ENCODE assay signal across 10 cellular contexts in the genomic region with DNA sequence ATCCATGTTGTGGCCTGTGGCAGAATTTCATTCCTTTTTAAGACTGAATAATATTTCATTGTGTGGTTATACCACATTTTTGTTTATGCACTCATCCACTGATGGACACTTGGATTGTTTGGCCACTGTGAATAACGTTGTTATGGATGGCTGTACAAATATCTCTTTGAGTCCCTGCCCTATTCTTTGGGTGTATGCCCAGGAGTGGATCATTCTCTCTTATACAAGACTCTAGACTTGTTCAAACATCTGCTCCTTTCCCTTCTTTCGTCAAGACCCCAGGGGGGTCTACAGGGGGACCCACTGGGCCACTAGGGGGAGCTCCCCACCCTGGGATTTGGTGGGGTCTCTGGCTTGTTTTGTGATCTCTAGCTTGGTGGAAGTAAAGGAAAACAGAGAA.
DNase-seq lines count a peak whose midpoint lies in the region; ATAC-seq and TF ChIP-seq lines count a peak whose summit lies in the region.
"Had no signal": no experiment of that assay in that cellular context is flagged by ENCODE, and none has a peak within 500 bp of the region (broad histone marks: within the 10 kb centered on the region; RNA-seq: fewer than 3 reads in every experiment).

No MANE protein-coding gene starts in this region.

- CTCF ChIA-PET in GM10248 (lab: Yijun Ruan, JAX), result interaction anchor here (0.6 to 2.3 kb wide), 15 partner anchors 9 to 399 kb away, joined by 3 to 8 read pairs (median 4); no protein-coding TSS in a partner anchor

- H4K20me1 ChIP-seq in osteoblast (ENCODE audit: insufficient read depth, low read length), result no peaks in the 10 kb centered on the region

- no peaks in the 10 kb centered on the region for H3K36me3 ChIP-seq in osteoblast (ENCODE audit: insufficient read depth, low read length)
- H3K36me3 ChIP-seq: uterus had no signal

- peaks cover 26% of the 10 kb centered on the region for H3K4me1 ChIP-seq in osteoblast (ENCODE audit: insufficient read depth, low read length)

- DNase-seq in GM10248 (ENCODE audit: extremely low spot score), result no peak
- peak; percentile 29 for DNase-seq in cerebellar cortex (ENCODE audit: low spot score)
- peak; percentile 73 for DNase-seq in osteoblast (ENCODE audit: insufficient read length, low spot score, missing footprints)
- no peak for DNase-seq in GOT3 (lab: John Stamatoyannopoulos, UW)
- no peak for DNase-seq in NCI-H510A (lab: John Stamatoyannopoulos, UW)
- DNase-seq: KG1, uterus had no signal

- POLR2A ChIA-PET in GM10248 (lab: Yijun Ruan, JAX), result no interaction called here

- H2AFZ ChIP-seq in osteoblast (ENCODE audit: low read length), result no peak overlapping the region

- H3K79me2 ChIP-seq in osteoblast (ENCODE audit: insufficient read depth, low read length), result no peaks in the 10 kb centered on the region

- TF ChIP-seq CTCF in GM10248 (IDR thresholded peaks at IDR 0.05; ENCODE audit: control extremely low read depth, extremely low read depth, low read depth, missing control alignments) (peak; percentile 60), LNCAP (IDR thresholded peaks at IDR 0.05) (peak; percentile 22; the same call in 1 of the 2 replicates), osteoblast (IDR thresholded peaks at IDR 0.05; ENCODE audit: extremely low read depth, low read depth, low read length) (peak; percentile 42)

- H3K4me2 ChIP-seq in osteoblast (ENCODE audit: insufficient read depth, low read length), result peak overlapping the region; percentile 40

- H3K4me3 ChIP-seq in osteoblast (ENCODE audit: insufficient read depth, low read length), result peak overlapping the region; percentile 27
- H3K4me3 ChIP-seq: uterus had no signal

- H3K27ac ChIP-seq in osteoblast (ENCODE audit: low read depth, low read length), result peak overlapping the region; percentile 70
- H3K27ac ChIP-seq: uterus had no signal

- no peaks in the 10 kb centered on the region for H3K27me3 ChIP-seq in osteoblast (ENCODE audit: insufficient read depth, low read length)
- H3K27me3 ChIP-seq: uterus had no signal

- no peak for ATAC-seq in GM18519 (IDR thresholded peaks at IDR 0.05; ENCODE audit: low FRiP score, unreplicated experiment)
- ATAC-seq: sciatic nerve had no signal

- H3K9me3 ChIP-seq in osteoblast (ENCODE audit: low read depth, low read length), result no peaks in the 10 kb centered on the region

Comparison
In these comparisons a context has a peak if more than half of its experiments do, and no peak if none do; other contexts are left out.
1. DNase-seq: peak in cerebellar cortex (single experiment) and osteoblast (single experiment); none in GM10248 (single experiment), GOT3 (single experiment) and NCI-H510A (single experiment).
2. Peak in every context shown above with its lines, with median percentiles within 50 percentile points of each other: CTCF ChIP-seq.